ENCODE assay signal across 8 cellular contexts in the genomic region with DNA sequence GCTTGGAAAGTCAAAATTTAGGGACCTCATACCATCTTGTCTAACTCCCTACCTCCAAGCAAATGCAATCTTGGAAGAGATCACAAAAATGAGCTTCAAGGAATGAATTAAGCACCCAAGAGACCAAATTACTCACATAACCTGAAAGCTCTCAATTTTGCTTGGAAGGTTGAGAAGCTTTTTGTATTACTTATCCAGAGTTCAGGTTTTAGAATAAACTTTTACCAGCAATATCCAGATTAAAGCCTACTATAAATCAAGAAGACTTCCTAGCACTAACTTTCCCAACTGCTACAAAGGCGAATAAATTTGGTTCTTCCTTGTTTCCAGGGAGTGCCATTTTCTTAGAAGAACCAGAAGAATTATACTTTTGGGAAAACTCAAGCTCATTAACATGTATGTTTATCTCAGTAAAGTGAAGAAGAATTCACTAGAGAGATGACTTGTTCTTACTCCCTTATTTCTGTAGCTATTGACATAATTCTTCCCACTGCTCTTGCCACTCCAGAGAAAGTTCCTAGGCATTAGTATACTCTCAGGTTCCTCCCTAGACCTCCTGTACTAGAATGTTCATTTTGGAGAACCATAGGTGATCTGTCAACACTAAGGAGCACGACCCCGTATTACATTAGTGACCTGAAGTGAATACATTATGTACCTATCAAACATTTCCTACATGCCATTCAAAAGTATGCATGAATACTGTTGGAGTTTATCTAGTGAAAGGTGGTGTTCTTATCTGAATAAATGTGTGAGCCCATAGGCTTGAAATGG. TPM values are rescaled to one million over a fixed set of nuclear protein-coding genes. Genes with fewer than 3 reads are reported as not detected.
DNase-seq lines count a peak whose midpoint lies in the region; ATAC-seq lines count a peak whose summit lies in the region.

No MANE protein-coding gene starts in this region.

- H3K36me3 ChIP-seq in iPS-18a (ENCODE audit: control insufficient read depth, low read depth, low read length) (peaks cover 41% of the 10 kb centered on the region), subcutaneous abdominal adipose tissue (ENCODE audit: control insufficient read depth in 5 of 5, insufficient read depth in 5 of 5, low read length in 5 of 5) (peaks cover 3 to 15% (median 12%) of the 10 kb centered on the region in 5 donors)

- no peaks in the 10 kb centered on the region for H3K9me3 Mint-ChIP-seq in T-helper 2 cell treated with Interferon-gamma antibody and Interleukin-4, amounts not matched to agents 5 μg/mL and 100 μg/mL, for 36 hours
- H3K9me3 Mint-ChIP-seq in activated CD8-positive, alpha-beta T cell treated with anti-CD3 and anti-CD28 coated beads, Interleukin-2, amount 10 ng/mL, durations not matched to agents 7 days and 5 days (ENCODE audit: insufficient read depth) = no peaks in the 10 kb centered on the region

- H3K4me1 ChIP-seq in iPS-18a (ENCODE audit: control insufficient read depth, low read depth, low read length) (peaks cover 35% of the 10 kb centered on the region), subcutaneous abdominal adipose tissue (ENCODE audit: control insufficient read depth in 5 of 5, insufficient read depth in 5 of 5, low read length in 5 of 5) (peaks cover 0 to 66% (median 57%) of the 10 kb centered on the region in 5 donors)

- H3K27me3 Mint-ChIP-seq in T-helper 2 cell treated with Interferon-gamma antibody and Interleukin-4, amounts not matched to agents 5 μg/mL and 100 μg/mL, for 36 hours (ENCODE audit: low read depth) = peaks cover 9% of the 10 kb centered on the region
- H3K27me3 Mint-ChIP-seq in activated CD8-positive, alpha-beta T cell treated with anti-CD3 and anti-CD28 coated beads, Interleukin-2, amount 10 ng/mL, durations not matched to agents 7 days and 5 days (ENCODE audit: low read depth) = no peaks in the 10 kb centered on the region

- ATAC-seq in activated CD8-positive, alpha-beta T cell treated with anti-CD3 and anti-CD28 coated beads, Interleukin-2, amount 10 ng/mL, durations not matched to agents 7 days and 5 days = no peak
- ATAC-seq in HG03565 (IDR thresholded peaks at IDR 0.05; ENCODE audit: unreplicated experiment) = no peak

- peak overlapping the region; percentile 55 for H3K27ac Mint-ChIP-seq in T-helper 2 cell treated with Interferon-gamma antibody and Interleukin-4, amounts not matched to agents 5 μg/mL and 100 μg/mL, for 36 hours
- H3K27ac Mint-ChIP-seq in activated CD8-positive, alpha-beta T cell treated with anti-CD3 and anti-CD28 coated beads, Interleukin-2, amount 10 ng/mL, durations not matched to agents 7 days and 5 days = peak overlapping the region; percentile 3

- no peak overlapping the region for H3K9ac ChIP-seq in iPS-18a (ENCODE audit: low read length)
- peak overlapping the region in 1 of 5 donors; percentile 12 for H3K9ac ChIP-seq in subcutaneous abdominal adipose tissue (ENCODE audit: low read length in 5 of 5)

- CTCF ChIA-PET in activated CD8-positive, alpha-beta T cell treated with anti-CD3 and anti-CD28 coated beads, Interleukin-2, amount 10 ng/mL, durations not matched to agents 7 days and 5 days (lab: Charles Lee) = interaction anchor here (0.8 to 1.8 kb wide), 7 partner anchors 10 to 594 kb away, joined by 3 to 7 read pairs (median 4); no protein-coding TSS in a partner anchor

- peaks cover 56% of the 10 kb centered on the region for H3K36me3 Mint-ChIP-seq in T-helper 2 cell treated with Interferon-gamma antibody and Interleukin-4, amounts not matched to agents 5 μg/mL and 100 μg/mL, for 36 hours (ENCODE audit: low read depth)
- H3K36me3 Mint-ChIP-seq in activated CD8-positive, alpha-beta T cell treated with anti-CD3 and anti-CD28 coated beads, Interleukin-2, amount 10 ng/mL, durations not matched to agents 7 days and 5 days (ENCODE audit: low read depth) = peaks cover 55% of the 10 kb centered on the region

- DNase-seq in T-helper 2 cell treated with Interferon-gamma antibody and Interleukin-4, amounts not matched to agents 5 μg/mL and 100 μg/mL, for 36 hours (ENCODE audit: low spot score) = no peak
- DNase-seq in T-helper 2 cell (no peak), epidermal melanocyte (ENCODE audit: insufficient read length, low spot score) (no peak)
- no peak for DNase-seq in activated CD8-positive, alpha-beta T cell treated with anti-CD3 and anti-CD28 coated beads, Interleukin-2, amount 10 ng/mL, durations not matched to agents 7 days and 5 days
- DNase-seq in activated CD8-positive, alpha-beta memory T cell treated with anti-CD3 and anti-CD28 coated beads, Interleukin-2, amount 50 U/mL, for 4 hours = no peak

- H3K27ac ChIP-seq in iPS-18a (ENCODE audit: low read length) (no peak overlapping the region), subcutaneous abdominal adipose tissue (ENCODE audit: low read depth, low read length) (peak overlapping the region; percentile 98)

- H3K9me3 ChIP-seq in iPS-18a (ENCODE audit: control insufficient read depth, low read depth, low read length) (no peaks in the 10 kb centered on the region), subcutaneous abdominal adipose tissue (ENCODE audit: control insufficient read depth in 5 of 5, low read length in 5 of 5) (no peaks in the 10 kb centered on the region)

- H3K4me3 Mint-ChIP-seq in T-helper 2 cell treated with Interferon-gamma antibody and Interleukin-4, amounts not matched to agents 5 μg/mL and 100 μg/mL, for 36 hours = peak overlapping the region; percentile 98
- peak overlapping the region; percentile 92 for H3K4me3 Mint-ChIP-seq in activated CD8-positive, alpha-beta T cell treated with anti-CD3 and anti-CD28 coated beads, Interleukin-2, amount 10 ng/mL, durations not matched to agents 7 days and 5 days

- H3K4me3 ChIP-seq in iPS-18a (ENCODE audit: low read length) (peak overlapping the region; percentile 98), subcutaneous abdominal adipose tissue (ENCODE audit: low read depth in 1 of 5, low read length in 5 of 5) (peak overlapping the region in 4 of 5 donors; percentile 19 to 98 (median 97))

- POLR2A ChIA-PET in activated CD8-positive, alpha-beta T cell treated with anti-CD3 and anti-CD28 coated beads, Interleukin-2, amount 10 ng/mL, durations not matched to agents 7 days and 5 days (lab: Charles Lee) = interaction anchor here (0.6 to 1.1 kb wide), 3 partner anchors 50 to 259 kb away, joined by 3 read pairs; no protein-coding TSS in a partner anchor

- H3K27me3 ChIP-seq in iPS-18a (ENCODE audit: control insufficient read depth, insufficient read depth, low read length) = no peaks in the 10 kb centered on the region
- H3K27me3 ChIP-seq in subcutaneous abdominal adipose tissue (ENCODE audit: control insufficient read depth in 5 of 5, insufficient read depth in 4 of 5, low read length in 5 of 5) = no peaks in the 10 kb centered on the region

- H3K4me1 Mint-ChIP-seq in T-helper 2 cell treated with Interferon-gamma antibody and Interleukin-4, amounts not matched to agents 5 μg/mL and 100 μg/mL, for 36 hours (ENCODE audit: low read depth) = peaks cover 48% of the 10 kb centered on the region
- H3K4me1 Mint-ChIP-seq in activated CD8-positive, alpha-beta T cell treated with anti-CD3 and anti-CD28 coated beads, Interleukin-2, amount 10 ng/mL, durations not matched to agents 7 days and 5 days (ENCODE audit: low read depth) = peaks cover 62% of the 10 kb centered on the region

RNA-seq across cellular contexts. Expression of a gene that starts 3.2 kb away (rescaled TPM):
- total RNA-seq in activated CD8-positive, alpha-beta T cell treated with anti-CD3 and anti-CD28 coated beads, Interleukin-2, amount 10 ng/mL, durations not matched to agents 7 days and 5 days = 100 to 1,000 TPM; 439 to 472 TPM

RNA-seq across cellular contexts. Expression of a gene that starts 18.0 kb away (rescaled TPM):
- under 1 TPM in 1 of 2 experiments, not detected in 1; 0.21 TPM for total RNA-seq in activated CD8-positive, alpha-beta T cell treated with anti-CD3 and anti-CD28 coated beads, Interleukin-2, amount 10 ng/mL, durations not matched to agents 7 days and 5 days
